In the genomic region with DNA sequence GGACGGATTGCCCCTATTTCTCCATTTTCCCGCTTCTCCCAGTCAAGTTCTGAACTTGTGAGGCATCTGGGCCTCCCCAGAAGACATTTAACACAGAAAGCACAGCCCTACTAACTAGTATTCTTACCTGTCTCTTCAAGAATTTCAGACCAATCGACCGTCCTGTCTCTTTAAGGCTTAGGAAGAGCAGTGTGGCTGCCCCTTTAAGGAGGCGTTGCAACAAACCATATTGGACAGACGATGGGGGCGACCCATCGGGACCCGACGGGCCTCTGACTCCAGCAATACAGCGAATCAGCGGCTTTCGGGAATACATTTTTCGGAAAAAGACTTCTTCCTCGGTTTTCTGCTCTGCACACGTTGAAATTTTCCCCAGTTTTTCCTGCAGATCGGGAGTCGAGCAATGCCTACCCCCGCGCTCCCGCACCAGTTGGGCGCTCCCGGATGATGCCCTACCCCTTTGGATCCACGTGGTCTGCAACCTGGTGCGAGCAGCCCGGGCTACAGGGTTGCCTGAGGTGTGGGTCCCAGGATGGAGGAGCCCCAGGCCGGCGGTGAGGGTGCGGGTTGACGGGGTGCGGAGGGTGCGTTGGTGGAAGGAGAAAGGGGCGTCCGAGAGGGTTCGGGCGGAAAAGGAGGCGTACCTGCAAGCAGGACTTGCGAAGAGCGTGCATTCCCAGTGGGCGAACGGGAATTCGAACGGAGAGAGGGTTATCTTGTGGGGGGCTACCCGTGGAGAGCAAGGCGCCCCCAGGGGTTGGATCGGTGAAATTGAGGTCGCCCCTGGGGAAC, we compare ENCODE assay signal across 1 cellular context.
TF ChIP-seq lines count a peak whose summit lies in the region.

A gene with protein sequence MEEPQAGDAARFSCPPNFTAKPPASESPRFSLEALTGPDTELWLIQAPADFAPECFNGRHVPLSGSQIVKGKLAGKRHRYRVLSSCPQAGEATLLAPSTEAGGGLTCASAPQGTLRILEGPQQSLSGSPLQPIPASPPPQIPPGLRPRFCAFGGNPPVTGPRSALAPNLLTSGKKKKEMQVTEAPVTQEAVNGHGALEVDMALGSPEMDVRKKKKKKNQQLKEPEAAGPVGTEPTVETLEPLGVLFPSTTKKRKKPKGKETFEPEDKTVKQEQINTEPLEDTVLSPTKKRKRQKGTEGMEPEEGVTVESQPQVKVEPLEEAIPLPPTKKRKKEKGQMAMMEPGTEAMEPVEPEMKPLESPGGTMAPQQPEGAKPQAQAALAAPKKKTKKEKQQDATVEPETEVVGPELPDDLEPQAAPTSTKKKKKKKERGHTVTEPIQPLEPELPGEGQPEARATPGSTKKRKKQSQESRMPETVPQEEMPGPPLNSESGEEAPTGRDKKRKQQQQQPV (plus strand): TSS at position 480 of the 792 bp plus-strand sequence. CDS start 53 bp downstream, at position 533.

TF ChIP-seq in H1, 55 proteins besides CTCF, POLR2A, EP300 and RAD21 (continues in another document):
- no peak for TF ChIP-seq MAFK (IDR thresholded peaks at IDR 0.05; ENCODE audit: low read depth, low read length)
- TF ChIP-seq, protein P1, sequence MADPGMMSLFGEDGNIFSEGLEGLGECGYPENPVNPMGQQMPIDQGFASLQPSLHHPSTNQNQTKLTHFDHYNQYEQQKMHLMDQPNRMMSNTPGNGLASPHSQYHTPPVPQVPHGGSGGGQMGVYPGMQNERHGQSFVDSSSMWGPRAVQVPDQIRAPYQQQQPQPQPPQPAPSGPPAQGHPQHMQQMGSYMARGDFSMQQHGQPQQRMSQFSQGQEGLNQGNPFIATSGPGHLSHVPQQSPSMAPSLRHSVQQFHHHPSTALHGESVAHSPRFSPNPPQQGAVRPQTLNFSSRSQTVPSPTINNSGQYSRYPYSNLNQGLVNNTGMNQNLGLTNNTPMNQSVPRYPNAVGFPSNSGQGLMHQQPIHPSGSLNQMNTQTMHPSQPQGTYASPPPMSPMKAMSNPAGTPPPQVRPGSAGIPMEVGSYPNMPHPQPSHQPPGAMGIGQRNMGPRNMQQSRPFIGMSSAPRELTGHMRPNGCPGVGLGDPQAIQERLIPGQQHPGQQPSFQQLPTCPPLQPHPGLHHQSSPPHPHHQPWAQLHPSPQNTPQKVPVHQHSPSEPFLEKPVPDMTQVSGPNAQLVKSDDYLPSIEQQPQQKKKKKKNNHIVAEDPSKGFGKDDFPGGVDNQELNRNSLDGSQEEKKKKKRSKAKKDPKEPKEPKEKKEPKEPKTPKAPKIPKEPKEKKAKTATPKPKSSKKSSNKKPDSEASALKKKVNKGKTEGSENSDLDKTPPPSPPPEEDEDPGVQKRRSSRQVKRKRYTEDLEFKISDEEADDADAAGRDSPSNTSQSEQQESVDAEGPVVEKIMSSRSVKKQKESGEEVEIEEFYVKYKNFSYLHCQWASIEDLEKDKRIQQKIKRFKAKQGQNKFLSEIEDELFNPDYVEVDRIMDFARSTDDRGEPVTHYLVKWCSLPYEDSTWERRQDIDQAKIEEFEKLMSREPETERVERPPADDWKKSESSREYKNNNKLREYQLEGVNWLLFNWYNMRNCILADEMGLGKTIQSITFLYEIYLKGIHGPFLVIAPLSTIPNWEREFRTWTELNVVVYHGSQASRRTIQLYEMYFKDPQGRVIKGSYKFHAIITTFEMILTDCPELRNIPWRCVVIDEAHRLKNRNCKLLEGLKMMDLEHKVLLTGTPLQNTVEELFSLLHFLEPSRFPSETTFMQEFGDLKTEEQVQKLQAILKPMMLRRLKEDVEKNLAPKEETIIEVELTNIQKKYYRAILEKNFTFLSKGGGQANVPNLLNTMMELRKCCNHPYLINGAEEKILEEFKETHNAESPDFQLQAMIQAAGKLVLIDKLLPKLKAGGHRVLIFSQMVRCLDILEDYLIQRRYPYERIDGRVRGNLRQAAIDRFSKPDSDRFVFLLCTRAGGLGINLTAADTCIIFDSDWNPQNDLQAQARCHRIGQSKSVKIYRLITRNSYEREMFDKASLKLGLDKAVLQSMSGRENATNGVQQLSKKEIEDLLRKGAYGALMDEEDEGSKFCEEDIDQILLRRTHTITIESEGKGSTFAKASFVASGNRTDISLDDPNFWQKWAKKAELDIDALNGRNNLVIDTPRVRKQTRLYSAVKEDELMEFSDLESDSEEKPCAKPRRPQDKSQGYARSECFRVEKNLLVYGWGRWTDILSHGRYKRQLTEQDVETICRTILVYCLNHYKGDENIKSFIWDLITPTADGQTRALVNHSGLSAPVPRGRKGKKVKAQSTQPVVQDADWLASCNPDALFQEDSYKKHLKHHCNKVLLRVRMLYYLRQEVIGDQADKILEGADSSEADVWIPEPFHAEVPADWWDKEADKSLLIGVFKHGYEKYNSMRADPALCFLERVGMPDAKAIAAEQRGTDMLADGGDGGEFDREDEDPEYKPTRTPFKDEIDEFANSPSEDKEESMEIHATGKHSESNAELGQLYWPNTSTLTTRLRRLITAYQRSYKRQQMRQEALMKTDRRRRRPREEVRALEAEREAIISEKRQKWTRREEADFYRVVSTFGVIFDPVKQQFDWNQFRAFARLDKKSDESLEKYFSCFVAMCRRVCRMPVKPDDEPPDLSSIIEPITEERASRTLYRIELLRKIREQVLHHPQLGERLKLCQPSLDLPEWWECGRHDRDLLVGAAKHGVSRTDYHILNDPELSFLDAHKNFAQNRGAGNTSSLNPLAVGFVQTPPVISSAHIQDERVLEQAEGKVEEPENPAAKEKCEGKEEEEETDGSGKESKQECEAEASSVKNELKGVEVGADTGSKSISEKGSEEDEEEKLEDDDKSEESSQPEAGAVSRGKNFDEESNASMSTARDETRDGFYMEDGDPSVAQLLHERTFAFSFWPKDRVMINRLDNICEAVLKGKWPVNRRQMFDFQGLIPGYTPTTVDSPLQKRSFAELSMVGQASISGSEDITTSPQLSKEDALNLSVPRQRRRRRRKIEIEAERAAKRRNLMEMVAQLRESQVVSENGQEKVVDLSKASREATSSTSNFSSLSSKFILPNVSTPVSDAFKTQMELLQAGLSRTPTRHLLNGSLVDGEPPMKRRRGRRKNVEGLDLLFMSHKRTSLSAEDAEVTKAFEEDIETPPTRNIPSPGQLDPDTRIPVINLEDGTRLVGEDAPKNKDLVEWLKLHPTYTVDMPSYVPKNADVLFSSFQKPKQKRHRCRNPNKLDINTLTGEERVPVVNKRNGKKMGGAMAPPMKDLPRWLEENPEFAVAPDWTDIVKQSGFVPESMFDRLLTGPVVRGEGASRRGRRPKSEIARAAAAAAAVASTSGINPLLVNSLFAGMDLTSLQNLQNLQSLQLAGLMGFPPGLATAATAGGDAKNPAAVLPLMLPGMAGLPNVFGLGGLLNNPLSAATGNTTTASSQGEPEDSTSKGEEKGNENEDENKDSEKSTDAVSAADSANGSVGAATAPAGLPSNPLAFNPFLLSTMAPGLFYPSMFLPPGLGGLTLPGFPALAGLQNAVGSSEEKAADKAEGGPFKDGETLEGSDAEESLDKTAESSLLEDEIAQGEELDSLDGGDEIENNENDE (IDR thresholded peaks at IDR 0.05; ENCODE audit: insufficient replicate concordance, low read length), result no peak
- peak; percentile 86 for TF ChIP-seq SAP30 (IDR thresholded peaks at IDR 0.05; ENCODE audit: insufficient read depth, insufficient replicate concordance, low read length)
- TF ChIP-seq GABPA (IDR thresholded peaks at IDR 0.05; ENCODE audit: borderline replicate concordance, insufficient read depth, low read length), result no peak
- no peak for TF ChIP-seq FOSL1 (IDR thresholded peaks at IDR 0.05; ENCODE audit: insufficient read depth, low read depth, low read length)
- no peak for TF ChIP-seq GTF2F1 (IDR thresholded peaks at IDR 0.05; ENCODE audit: borderline replicate concordance, low read depth, low read length)
- no peak for TF ChIP-seq EZH2 (IDR thresholded peaks at IDR 0.05; ENCODE audit: low read depth, low read length, severe bottlenecking)
- no peak for TF ChIP-seq SP2 (IDR thresholded peaks at IDR 0.05; ENCODE audit: low read length)
- TF ChIP-seq KDM4A (IDR thresholded peaks at IDR 0.05; ENCODE audit: low read depth, low read length, severe bottlenecking), result peak; percentile 76
- no peak for TF ChIP-seq SIRT6 (IDR thresholded peaks at IDR 0.05; ENCODE audit: low read length)
- no peak for TF ChIP-seq BACH1 (IDR thresholded peaks at IDR 0.05; ENCODE audit: low read length)
- TF ChIP-seq SRF (IDR thresholded peaks at IDR 0.05; ENCODE audit: low read depth, low read length), result no peak
- TF ChIP-seq, protein P2, sequence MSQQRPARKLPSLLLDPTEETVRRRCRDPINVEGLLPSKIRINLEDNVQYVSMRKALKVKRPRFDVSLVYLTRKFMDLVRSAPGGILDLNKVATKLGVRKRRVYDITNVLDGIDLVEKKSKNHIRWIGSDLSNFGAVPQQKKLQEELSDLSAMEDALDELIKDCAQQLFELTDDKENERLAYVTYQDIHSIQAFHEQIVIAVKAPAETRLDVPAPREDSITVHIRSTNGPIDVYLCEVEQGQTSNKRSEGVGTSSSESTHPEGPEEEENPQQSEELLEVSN (IDR thresholded peaks at IDR 0.05), result no peak; the same call in 1 of the 2 replicates
- peak; percentile 89 for TF ChIP-seq TBP (IDR thresholded peaks at IDR 0.05; ENCODE audit: low read depth, low read length)
- TF ChIP-seq CHD1 (IDR thresholded peaks at IDR 0.05; ENCODE audit: low read depth, low read length), result peak; percentile 95
- TF ChIP-seq HDAC2 (IDR thresholded peaks at IDR 0.05; ENCODE audit: borderline replicate concordance in 1 of 2, low read depth in 2 of 2, low read length in 2 of 2), result peak; percentile 42 to 81; a peak in 1 of 4 replicates
- TF ChIP-seq SUZ12 (IDR thresholded peaks at IDR 0.05; ENCODE audit: low read length), result no peak
- TF ChIP-seq TAF1 (IDR thresholded peaks at IDR 0.05; ENCODE audit: low read depth, low read length), result peak; percentile 92
- TF ChIP-seq ASH2L (IDR thresholded peaks at IDR 0.05; ENCODE audit: low read length), result no peak
- no peak for TF ChIP-seq NRF1 (IDR thresholded peaks at IDR 0.05; ENCODE audit: low read depth, low read length)
- TF ChIP-seq SIN3A (conservative IDR thresholded peaks at IDR 0.05 in 1 of 2, IDR thresholded peaks at IDR 0.05 in 1 of 2; ENCODE audit: low read depth in 1 of 2, low read length in 2 of 2), result peak; percentile 47 to 83; a peak in 2 of 4 replicates
- TF ChIP-seq SIX5 (IDR thresholded peaks at IDR 0.05; ENCODE audit: low read depth, low read length), result peak; percentile 56
- no peak for TF ChIP-seq JUN (IDR thresholded peaks at IDR 0.05; ENCODE audit: low read depth, low read length)
- no peak for TF ChIP-seq POU5F1 (IDR thresholded peaks at IDR 0.05; ENCODE audit: low read depth, low read length)
- TF ChIP-seq KDM1A (IDR thresholded peaks at IDR 0.05; ENCODE audit: borderline replicate concordance, low read length), result no peak
- TF ChIP-seq RFX5 (IDR thresholded peaks at IDR 0.05; ENCODE audit: borderline replicate concordance, low read depth, low read length), result no peak
- TF ChIP-seq, protein P3, sequence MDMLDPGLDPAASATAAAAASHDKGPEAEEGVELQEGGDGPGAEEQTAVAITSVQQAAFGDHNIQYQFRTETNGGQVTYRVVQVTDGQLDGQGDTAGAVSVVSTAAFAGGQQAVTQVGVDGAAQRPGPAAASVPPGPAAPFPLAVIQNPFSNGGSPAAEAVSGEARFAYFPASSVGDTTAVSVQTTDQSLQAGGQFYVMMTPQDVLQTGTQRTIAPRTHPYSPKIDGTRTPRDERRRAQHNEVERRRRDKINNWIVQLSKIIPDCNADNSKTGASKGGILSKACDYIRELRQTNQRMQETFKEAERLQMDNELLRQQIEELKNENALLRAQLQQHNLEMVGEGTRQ (IDR thresholded peaks at IDR 0.05; ENCODE audit: low read length), result peak; percentile 36; the same call in 1 of the 2 replicates
- peak; percentile 26; the same call in 1 of the 2 replicates for TF ChIP-seq CEBPB (IDR thresholded peaks at IDR 0.05; ENCODE audit: low read depth, low read length)
- no peak for TF ChIP-seq RBBP5 (IDR thresholded peaks at IDR 0.05; ENCODE audit: borderline replicate concordance, low read depth, low read length)
- TF ChIP-seq CTBP2 (IDR thresholded peaks at IDR 0.05; ENCODE audit: borderline replicate concordance, insufficient read depth, insufficient read length, low read length), result no peak
- TF ChIP-seq BRCA1 (IDR thresholded peaks at IDR 0.05; ENCODE audit: low read depth, low read length), result no peak
- TF ChIP-seq NANOG (IDR thresholded peaks at IDR 0.05; ENCODE audit: insufficient read depth, low read depth, low read length, poor library complexity, severe bottlenecking), result no peak
- TF ChIP-seq, protein P4, sequence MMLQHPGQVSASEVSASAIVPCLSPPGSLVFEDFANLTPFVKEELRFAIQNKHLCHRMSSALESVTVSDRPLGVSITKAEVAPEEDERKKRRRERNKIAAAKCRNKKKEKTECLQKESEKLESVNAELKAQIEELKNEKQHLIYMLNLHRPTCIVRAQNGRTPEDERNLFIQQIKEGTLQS (IDR thresholded peaks at IDR 0.05; ENCODE audit: insufficient read depth, low read depth, low read length), result no peak
- peak; percentile 69 for TF ChIP-seq PHF8 (conservative IDR thresholded peaks at IDR 0.05; ENCODE audit: low read depth, low read length)
- TF ChIP-seq CBX8 (IDR thresholded peaks at IDR 0.05; ENCODE audit: borderline replicate concordance, low read depth, low read length), result no peak
- TF ChIP-seq ZNF274 (IDR thresholded peaks at IDR 0.05; ENCODE audit: borderline replicate concordance, extremely low read depth, low read length), result no peak
- no peak for TF ChIP-seq CBX5 (IDR thresholded peaks at IDR 0.05; ENCODE audit: low read depth, low read length)
- no peak for TF ChIP-seq YY1 (IDR thresholded peaks at IDR 0.05; ENCODE audit: low read depth, low read length)
- no peak for TF ChIP-seq RNF2 (IDR thresholded peaks at IDR 0.05; ENCODE audit: borderline replicate concordance, low read depth, low read length, missing control alignments, poor library complexity, severe bottlenecking)
- peak; percentile 31; the same call in 1 of the 2 replicates for TF ChIP-seq KDM5A (IDR thresholded peaks at IDR 0.05; ENCODE audit: low read length)
- TF ChIP-seq POLR2AphosphoS5 (IDR thresholded peaks at IDR 0.05; ENCODE audit: low read depth, low read length), result peak; percentile 51
- peak; percentile 79; the same call in 1 of the 2 replicates for TF ChIP-seq SP4 (IDR thresholded peaks at IDR 0.05; ENCODE audit: low read length)
- TF ChIP-seq TCF12 (IDR thresholded peaks at IDR 0.05; ENCODE audit: low read depth, low read length), result no peak
- peak; percentile 57 for TF ChIP-seq CREB1 (IDR thresholded peaks at IDR 0.05)
- no peak; the same call in 1 of the 2 replicates for TF ChIP-seq CHD2 (IDR thresholded peaks at IDR 0.05; ENCODE audit: low read length)
- TF ChIP-seq SP1 (IDR thresholded peaks at IDR 0.05; ENCODE audit: low read depth, low read length), result peak; percentile 92
- TF ChIP-seq BCL11A (IDR thresholded peaks at IDR 0.05; ENCODE audit: low read depth in 2 of 2, low read length in 2 of 2), result no peak
- TF ChIP-seq, protein P5, sequence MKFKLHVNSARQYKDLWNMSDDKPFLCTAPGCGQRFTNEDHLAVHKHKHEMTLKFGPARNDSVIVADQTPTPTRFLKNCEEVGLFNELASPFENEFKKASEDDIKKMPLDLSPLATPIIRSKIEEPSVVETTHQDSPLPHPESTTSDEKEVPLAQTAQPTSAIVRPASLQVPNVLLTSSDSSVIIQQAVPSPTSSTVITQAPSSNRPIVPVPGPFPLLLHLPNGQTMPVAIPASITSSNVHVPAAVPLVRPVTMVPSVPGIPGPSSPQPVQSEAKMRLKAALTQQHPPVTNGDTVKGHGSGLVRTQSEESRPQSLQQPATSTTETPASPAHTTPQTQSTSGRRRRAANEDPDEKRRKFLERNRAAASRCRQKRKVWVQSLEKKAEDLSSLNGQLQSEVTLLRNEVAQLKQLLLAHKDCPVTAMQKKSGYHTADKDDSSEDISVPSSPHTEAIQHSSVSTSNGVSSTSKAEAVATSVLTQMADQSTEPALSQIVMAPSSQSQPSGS (IDR thresholded peaks at IDR 0.05; ENCODE audit: low read length), result no peak
- TF ChIP-seq JUND (IDR thresholded peaks at IDR 0.05; ENCODE audit: low read length), result peak; percentile 98
